8 cellular contexts compared by ENCODE assay signal in the genomic region with DNA sequence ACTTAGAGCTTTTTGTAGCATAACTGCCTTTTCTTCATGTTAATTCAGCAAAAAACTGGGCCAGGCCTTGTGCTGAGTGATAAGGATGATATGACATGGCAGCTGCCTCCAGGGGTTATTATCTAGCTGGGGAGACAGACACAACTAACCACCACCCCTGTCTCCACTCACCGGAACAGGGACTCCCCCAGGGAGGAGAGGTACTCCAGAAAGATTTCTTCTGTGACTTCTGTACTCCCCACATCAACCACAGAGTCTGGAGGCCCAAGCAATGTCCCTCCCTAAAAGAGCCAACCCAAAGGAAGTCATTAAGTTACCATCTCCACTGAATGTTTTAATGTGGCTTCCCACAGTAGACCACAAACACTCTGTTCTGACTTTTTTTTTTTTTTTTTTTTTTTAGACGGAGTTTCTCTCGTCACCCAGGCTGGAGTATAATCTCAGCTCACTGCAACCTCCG.
DNase-seq lines count a peak whose midpoint lies in the region; TF ChIP-seq lines count a peak whose summit lies in the region.

No MANE protein-coding gene starts in this region.

- no peak overlapping the region for H3K27ac Mint-ChIP-seq in nephron progenitor cell

- no peak for TF ChIP-seq CTCF in nephron progenitor cell (IDR thresholded peaks at IDR 0.05)

- H3K27me3 Mint-ChIP-seq in nephron progenitor cell (ENCODE audit: low read depth, poor library complexity): no peaks in the 10 kb centered on the region

- H3K9me3 Mint-ChIP-seq in nephron progenitor cell: no peaks in the 10 kb centered on the region

- H3K4me1 Mint-ChIP-seq in nephron progenitor cell: no peaks in the 10 kb centered on the region

- H3K36me3 Mint-ChIP-seq in nephron progenitor cell (ENCODE audit: low read depth): peaks cover 6% of the 10 kb centered on the region

- no peak overlapping the region for H3K4me3 Mint-ChIP-seq in nephron progenitor cell

- peak; percentile 49 for DNase-seq in GM19240 (ENCODE audit: insufficient read length, low spot score)
- DNase-seq in HUDEP-2 (lab: John Stamatoyannopoulos, UW; ENCODE audit: unreplicated experiment in 76 of 76): peak in 74 of 76 experiments; percentile 30 to 92 (median 79)
- peak; percentile 75 for DNase-seq in activated CD8-positive, alpha-beta memory T cell treated with anti-CD3 and anti-CD28 coated beads, Interleukin-2, amount 50 U/mL, for 48 hours
- DNase-seq in stimulated activated CD4-positive, alpha-beta T cell treated with anti-CD3 and anti-CD28 coated beads, Interleukin-4, amount 100 ng/mL, for 1 hour: peak; percentile 22
- DNase-seq in SKM-1 treated with dmso at 0.1 percent for 144 hours (lab: John Stamatoyannopoulos, UW; ENCODE audit: unreplicated experiment): no peak
- DNase-seq in anterior cingulate cortex (lab: John Stamatoyannopoulos, UW): no peak
- no peak for DNase-seq in nephron progenitor cell
- no peak for DNase-seq in NCI-H345 treated with DMSO at 0.1 percent for 48 hours (lab: John Stamatoyannopoulos, UW; ENCODE audit: unreplicated experiment)

Comparison
In these comparisons a context has a peak if more than half of its experiments do, and no peak if none do; other contexts are left out.
1. DNase-seq: peak in GM19240 (single experiment), HUDEP-2 (74 of 76), activated CD8-positive, alpha-beta memory T cell treated with anti-CD3 and anti-CD28 coated beads, Interleukin-2, amount 50 U/mL, for 48 hours (single experiment) and stimulated activated CD4-positive, alpha-beta T cell treated with anti-CD3 and anti-CD28 coated beads, Interleukin-4, amount 100 ng/mL, for 1 hour (single experiment); none in SKM-1 treated with dmso at 0.1 percent for 144 hours (single experiment), anterior cingulate cortex (0 of 58), nephron progenitor cell (single experiment) and NCI-H345 treated with DMSO at 0.1 percent for 48 hours (single experiment).